1 cellular context compared by ENCODE assay signal in the genomic region with DNA sequence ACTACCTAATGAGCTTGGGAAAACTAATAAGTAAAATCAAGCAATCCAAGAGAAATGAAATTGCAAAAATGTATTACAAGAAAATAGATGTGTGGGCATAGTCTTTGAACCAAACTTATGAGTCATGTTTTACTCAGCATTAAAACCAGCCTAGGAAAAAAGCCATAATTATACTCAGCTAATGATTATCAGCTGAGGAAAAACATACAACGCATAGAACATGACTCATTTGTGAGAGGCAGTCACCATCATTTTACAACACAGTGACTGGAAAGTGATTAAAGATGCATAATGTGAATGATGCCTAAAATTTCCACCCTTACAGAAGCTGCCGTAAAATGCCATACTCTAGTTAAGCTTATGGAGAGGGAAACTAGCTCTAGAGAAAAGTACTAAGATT.
TF ChIP-seq lines count a peak whose summit lies in the region.

No MANE protein-coding gene starts in this region.

TF ChIP-seq in HCT116, 20 proteins besides CTCF, POLR2A, EP300 and RAD21:
- TF ChIP-seq CEBPB (IDR thresholded peaks at IDR 0.05; ENCODE audit: low read depth) (no peak), SRF (IDR thresholded peaks at IDR 0.05; ENCODE audit: low read depth) (no peak), SP1 (IDR thresholded peaks at IDR 0.05; ENCODE audit: low read depth) (peak; percentile 60), ZNF274 (IDR thresholded peaks at IDR 0.05; ENCODE audit: low read depth, low read length) (no peak), TCF7L2 (IDR thresholded peaks at IDR 0.05; ENCODE audit: borderline replicate concordance, extremely low read depth, insufficient read depth, insufficient read length) (no peak), JUND (IDR thresholded peaks at IDR 0.05) (peak; percentile 80), FOSL1 (IDR thresholded peaks at IDR 0.05; ENCODE audit: low read depth) (peak; percentile 85), ZFX (IDR thresholded peaks at IDR 0.05) (no peak), EGR1 (IDR thresholded peaks at IDR 0.05; ENCODE audit: low read depth) (no peak), EZH2phosphoT487 (IDR thresholded peaks at IDR 0.05; ENCODE audit: borderline replicate concordance) (no peak)
- TF ChIP-seq, protein P1, sequence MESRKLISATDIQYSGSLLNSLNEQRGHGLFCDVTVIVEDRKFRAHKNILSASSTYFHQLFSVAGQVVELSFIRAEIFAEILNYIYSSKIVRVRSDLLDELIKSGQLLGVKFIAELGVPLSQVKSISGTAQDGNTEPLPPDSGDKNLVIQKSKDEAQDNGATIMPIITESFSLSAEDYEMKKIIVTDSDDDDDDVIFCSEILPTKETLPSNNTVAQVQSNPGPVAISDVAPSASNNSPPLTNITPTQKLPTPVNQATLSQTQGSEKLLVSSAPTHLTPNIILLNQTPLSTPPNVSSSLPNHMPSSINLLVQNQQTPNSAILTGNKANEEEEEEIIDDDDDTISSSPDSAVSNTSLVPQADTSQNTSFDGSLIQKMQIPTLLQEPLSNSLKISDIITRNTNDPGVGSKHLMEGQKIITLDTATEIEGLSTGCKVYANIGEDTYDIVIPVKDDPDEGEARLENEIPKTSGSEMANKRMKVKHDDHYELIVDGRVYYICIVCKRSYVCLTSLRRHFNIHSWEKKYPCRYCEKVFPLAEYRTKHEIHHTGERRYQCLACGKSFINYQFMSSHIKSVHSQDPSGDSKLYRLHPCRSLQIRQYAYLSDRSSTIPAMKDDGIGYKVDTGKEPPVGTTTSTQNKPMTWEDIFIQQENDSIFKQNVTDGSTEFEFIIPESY (IDR thresholded peaks at IDR 0.05; ENCODE audit: extremely low read depth, insufficient replicate concordance, low read length): no peak
TF ChIP-seq in HCT116: peak in this region for 3.
